In the genomic region with DNA sequence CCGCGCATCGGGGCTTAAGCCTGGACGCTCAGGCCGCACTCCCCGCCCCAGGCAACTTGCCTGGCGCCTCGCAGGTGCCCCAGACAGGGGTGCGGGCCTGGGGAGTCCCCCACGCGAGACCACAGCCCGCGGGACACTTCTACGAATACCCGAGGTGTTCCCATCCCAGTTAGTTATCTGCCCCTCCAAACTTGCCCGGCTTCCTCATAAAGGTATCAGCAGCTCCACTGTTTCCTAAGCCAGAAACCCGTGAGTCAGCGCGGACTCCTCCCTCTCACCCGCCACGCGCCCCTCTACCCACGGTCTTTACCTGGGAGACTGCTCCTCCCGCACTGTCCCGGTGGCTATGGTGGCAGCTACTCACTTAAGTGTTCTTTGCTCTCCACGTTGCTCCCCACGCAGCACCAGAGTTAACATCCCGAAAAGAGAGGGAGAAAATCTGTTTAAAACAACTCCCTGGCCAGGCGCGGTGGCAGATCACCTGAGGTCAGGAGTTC, we compare ENCODE assay signal across 8 cellular contexts. TPM values are rescaled to one million over a fixed set of nuclear protein-coding genes. Genes with fewer than 3 reads are reported as not detected.
DNase-seq lines count a peak whose midpoint lies in the region; ATAC-seq and TF ChIP-seq lines count a peak whose summit lies in the region.

No MANE protein-coding gene starts in this region.

- no peak for ATAC-seq in CD4-positive, alpha-beta T cell (ENCODE audit: poor library complexity)
- ATAC-seq in GM21723 (IDR thresholded peaks at IDR 0.05; ENCODE audit: unreplicated experiment) (no peak), GM18909 (IDR thresholded peaks at IDR 0.05; ENCODE audit: poor library complexity, unreplicated experiment) (no peak)

- no peaks in the 10 kb centered on the region for H3K9me3 ChIP-seq in CD4-positive, alpha-beta T cell (ENCODE audit: control insufficient read depth, low read length)
- H3K9me3 ChIP-seq in OCI-LY1 (ENCODE audit: low read length): no peaks in the 10 kb centered on the region
- no peaks in the 10 kb centered on the region for H3K9me3 ChIP-seq in neutrophil

- no peaks in the 10 kb centered on the region for H3K9me2 ChIP-seq in OCI-LY1 (ENCODE audit: low read depth, low read length)

- H4K20me1 ChIP-seq in OCI-LY1 (ENCODE audit: insufficient read depth, low read length): no peaks in the 10 kb centered on the region

- H3F3A ChIP-seq in OCI-LY1 (ENCODE audit: insufficient read depth, low read length): no peaks in the 10 kb centered on the region

- no peaks in the 10 kb centered on the region for H3K9me3 Mint-ChIP-seq in CD4-positive, alpha-beta T cell
- H3K9me3 Mint-ChIP-seq in endothelial cell (ENCODE audit: unreplicated experiment): no peaks in the 10 kb centered on the region

- peaks cover 39% of the 10 kb centered on the region for H3K4me1 Mint-ChIP-seq in CD4-positive, alpha-beta T cell (ENCODE audit: low read depth)
- peaks cover 33% of the 10 kb centered on the region for H3K4me1 Mint-ChIP-seq in endothelial cell (ENCODE audit: unreplicated experiment)

- H2AFZ ChIP-seq in OCI-LY1 (ENCODE audit: low read length): no peak overlapping the region

- peaks cover 8% of the 10 kb centered on the region for H3K27me3 Mint-ChIP-seq in CD4-positive, alpha-beta T cell
- peaks cover 6% of the 10 kb centered on the region for H3K27me3 Mint-ChIP-seq in endothelial cell (ENCODE audit: unreplicated experiment)

- H3K4me1 ChIP-seq in OCI-LY1 (ENCODE audit: insufficient read depth, low read length, severe bottlenecking) (peaks cover 36% of the 10 kb centered on the region), neutrophil (ENCODE audit: control insufficient read depth in 1 of 2, insufficient read depth in 1 of 2, low read depth in 1 of 2, low read length in 1 of 2) (peaks cover 30 to 36% of the 10 kb centered on the region in 2 experiments)

- intact Hi-C loops in CD4-positive, alpha-beta T cell (cut with DNase I, micrococcal nuclease): loop anchor here in 1 of 2 experiments (2.0 to 5.0 kb wide), 3 partner anchors 165 to 371 kb away; partner anchors contain the start of genes SLX4 and TRAP1

- no peaks in the 10 kb centered on the region for H3K27me3 ChIP-seq in CD4-positive, alpha-beta T cell (ENCODE audit: control insufficient read depth, insufficient read depth, low read length)
- H3K27me3 ChIP-seq in OCI-LY1 (ENCODE audit: insufficient read depth, low read length): peaks cover 7% of the 10 kb centered on the region; the same call in 1 of the 2 replicates
- H3K27me3 ChIP-seq in neutrophil: peaks cover 40% of the 10 kb centered on the region

- H3K79me2 ChIP-seq in OCI-LY1 (ENCODE audit: insufficient read depth, low read length): peaks cover 21% of the 10 kb centered on the region

- peak overlapping the region; percentile 91 for H3K4me2 ChIP-seq in OCI-LY1 (ENCODE audit: low read length)

- peaks cover 28% of the 10 kb centered on the region for H3K36me3 Mint-ChIP-seq in CD4-positive, alpha-beta T cell (ENCODE audit: low read depth)
- peaks cover 4% of the 10 kb centered on the region for H3K36me3 Mint-ChIP-seq in endothelial cell (ENCODE audit: low read depth, unreplicated experiment)

- H3K4me3 Mint-ChIP-seq in CD4-positive, alpha-beta T cell: peak overlapping the region; percentile 86
- peak overlapping the region; percentile 90 for H3K4me3 Mint-ChIP-seq in endothelial cell (ENCODE audit: unreplicated experiment)

- peak overlapping the region; percentile 74; the same call in 1 of the 2 replicates for H3K9ac ChIP-seq in OCI-LY1 (ENCODE audit: low read length)

- peak overlapping the region; percentile 67 for H3K27ac Mint-ChIP-seq in CD4-positive, alpha-beta T cell
- peak overlapping the region; percentile 87 for H3K27ac Mint-ChIP-seq in endothelial cell (ENCODE audit: unreplicated experiment)

- DNase-seq in CD4-positive, alpha-beta T cell: peak in 1 of 10 experiments; percentile 20
- DNase-seq in endothelial cell (ENCODE audit: low spot score) (no peak), activated gamma-delta T cell (lab: John Stamatoyannopoulos, UW) (no peak), NCI-H187 treated with DMSO at 0.1 percent for 48 hours (lab: John Stamatoyannopoulos, UW) (no peak)

- CTCF ChIA-PET in CD4-positive, alpha-beta T cell (lab: Charles Lee): no interaction called here

- no peak overlapping the region for H3K27ac ChIP-seq in CD4-positive, alpha-beta T cell (ENCODE audit: low read depth, low read length)
- H3K27ac ChIP-seq in OCI-LY1 (ENCODE audit: low read depth, low read length, poor library complexity, severe bottlenecking) (no peak overlapping the region), neutrophil (no peak overlapping the region)

- TF ChIP-seq CTCF in CD4-positive, alpha-beta T cell (IDR thresholded peaks at IDR 0.05): no peak
- TF ChIP-seq CTCF in OCI-LY1 (IDR thresholded peaks at IDR 0.05; ENCODE audit: low read length): no peak
- TF ChIP-seq CTCF in endothelial cell (IDR thresholded peaks at IDR 0.05; ENCODE audit: unreplicated experiment): no peak
- no peak for TF ChIP-seq CTCF in neutrophil (IDR thresholded peaks at IDR 0.05)

- peak overlapping the region; percentile 67 for H3K4me3 ChIP-seq in OCI-LY1 (ENCODE audit: low read depth, low read length, poor library complexity, severe bottlenecking)
- peak overlapping the region; percentile 65 to 91 for H3K4me3 ChIP-seq in neutrophil (ENCODE audit: low read depth in 1 of 2, low read length in 1 of 2)

- peaks cover 21% of the 10 kb centered on the region for H3K36me3 ChIP-seq in OCI-LY1 (ENCODE audit: insufficient read depth, low read length)
- H3K36me3 ChIP-seq in neutrophil: peaks cover 13% of the 10 kb centered on the region

- POLR2A ChIA-PET in CD4-positive, alpha-beta T cell (lab: Charles Lee): interaction anchor here (1.1 to 1.3 kb wide), 4 partner anchors 69 to 373 kb away, joined by 3 to 5 read pairs (median 4); partner anchors contain the start of gene TRAP1

RNA-seq across cellular contexts. Expression of gene CREBBP, which starts 1.0 kb away (rescaled TPM):
- total RNA-seq in CD4-positive, alpha-beta T cell: 100 to 1,000 TPM; 145 to 152 TPM
- 66.3 TPM for total RNA-seq in endothelial cell (ENCODE audit: unreplicated experiment)
